ENCODE assay signal across 18 cellular contexts in genomic region chr1:15699321-15699720, GRCh38. TPM values are rescaled to one million over a fixed set of nuclear protein-coding genes. Genes with fewer than 3 reads are reported as not detected.
"Had no signal": no experiment of that assay in that cellular context is flagged by ENCODE, and none has a peak within 500 bp of the region (broad histone marks: within the 10 kb centered on the region; RNA-seq: fewer than 3 reads in every experiment).

No MANE protein-coding gene starts in this region.

RNA-seq across cellular contexts. Expression of gene TMEM82, which starts 43.0 kb away (rescaled TPM):
- total RNA-seq: activated CD4-positive, alpha-beta memory T cell treated with anti-CD3 and anti-CD28 coated beads, Interleukin-2, amount 10 ng/mL, durations not matched to agents 7 days and 5 days; activated CD4-positive, alpha-beta T cell treated with anti-CD3 and anti-CD28 coated beads for 36 hours; activated CD4-positive, alpha-beta T cell treated with anti-CD3 and anti-CD28 coated beads, Interleukin-2, amount 10 ng/mL, durations not matched to agents 7 days and 5 days; activated CD8-positive, alpha-beta memory T cell treated with anti-CD3 and anti-CD28 coated beads, Interleukin-2, amount 10 ng/mL, durations not matched to agents 7 days and 5 days; activated CD8-positive, alpha-beta T cell treated with anti-CD3 and anti-CD28 coated beads, Interleukin-2, amount 10 ng/mL, durations not matched to agents 7 days and 5 days; activated naive CD4-positive, alpha-beta T cell treated with anti-CD3 and anti-CD28 coated beads, Interleukin-2, amount 50 U/mL, for 72 hours; activated naive CD8-positive, alpha-beta T cell treated with anti-CD3 and anti-CD28 coated beads for 36 hours; activated T-helper 2 cell treated with anti-CD3 and anti-CD28 coated beads, Interferon-gamma antibody, Interleukin-2, Interleukin-4, amounts not matched to agents 10 μg/mL and 5 μg/mL and 100 μg/mL, durations not matched to agents 14 hours and 24 hours and 36 hours; aorta; astrocyte; body of pancreas; breast epithelium; cardiac septum; cerebellum; T-helper 1 cell treated with Interleukin-12 subunit alpha and Interleukin-12 subunit beta and Interleukin-4 antibody, amounts not matched to agents 30 ng/mL and 1 ng/mL, for 36 hours; T-helper 17 cell; T-helper 2 cell treated with Interferon-gamma antibody and Interleukin-4, amounts not matched to agents 100 ng/mL and 5 ng/mL, for 36 hours had no signal
- polyA plus RNA-seq: adrenal gland had no signal

RNA-seq across cellular contexts. Expression of gene FBLIM1, which starts 59.3 kb away (rescaled TPM):
- total RNA-seq: activated CD4-positive, alpha-beta memory T cell treated with anti-CD3 and anti-CD28 coated beads, Interleukin-2, amount 10 ng/mL, durations not matched to agents 7 days and 5 days; activated CD8-positive, alpha-beta memory T cell treated with anti-CD3 and anti-CD28 coated beads, Interleukin-2, amount 10 ng/mL, durations not matched to agents 7 days and 5 days; activated CD8-positive, alpha-beta T cell treated with anti-CD3 and anti-CD28 coated beads, Interleukin-2, amount 10 ng/mL, durations not matched to agents 7 days and 5 days; activated naive CD8-positive, alpha-beta T cell treated with anti-CD3 and anti-CD28 coated beads for 36 hours; activated T-helper 2 cell treated with anti-CD3 and anti-CD28 coated beads, Interferon-gamma antibody, Interleukin-2, Interleukin-4, amounts not matched to agents 10 μg/mL and 5 μg/mL and 100 μg/mL, durations not matched to agents 14 hours and 24 hours and 36 hours; T-helper 1 cell treated with Interleukin-12 subunit alpha and Interleukin-12 subunit beta and Interleukin-4 antibody, amounts not matched to agents 30 ng/mL and 1 ng/mL, for 36 hours; T-helper 2 cell treated with Interferon-gamma antibody and Interleukin-4, amounts not matched to agents 100 ng/mL and 5 ng/mL, for 36 hours had no signal
